ENCODE assay signal across 11 cellular contexts in the genomic region with DNA sequence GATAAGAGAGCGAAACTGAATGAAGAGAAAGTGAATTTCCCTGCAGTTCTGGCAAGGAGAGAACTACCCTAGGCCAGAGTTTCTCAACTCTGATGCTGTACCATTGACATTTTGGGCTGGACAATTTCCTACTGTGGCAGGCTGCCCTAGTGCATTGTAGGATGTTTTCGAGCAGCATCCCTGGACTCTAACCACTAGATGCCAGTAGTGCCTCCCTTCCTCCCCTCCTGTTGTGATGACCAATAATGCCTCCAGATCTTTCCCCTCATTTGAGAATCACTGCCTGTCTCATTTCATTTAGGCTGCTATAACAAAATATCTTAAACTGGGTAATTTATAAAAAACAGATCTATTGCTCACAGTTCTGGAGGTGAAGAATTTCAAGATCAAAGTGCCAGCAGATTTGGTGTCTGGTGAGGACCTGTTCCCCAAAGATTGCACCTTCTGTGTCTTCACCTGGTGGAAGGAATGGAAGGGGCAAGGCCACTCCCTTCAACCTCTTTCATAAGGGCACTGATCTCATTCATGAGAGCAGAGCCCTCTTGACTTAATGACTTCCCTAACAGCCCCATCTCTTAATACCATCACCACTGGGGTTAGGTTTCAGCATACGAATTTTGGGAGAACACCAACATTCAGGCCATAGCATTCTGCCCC.
DNase-seq lines count a peak whose midpoint lies in the region; ATAC-seq, FAIRE-seq and TF ChIP-seq lines count a peak whose summit lies in the region.
"Had no signal": no experiment of that assay in that cellular context is flagged by ENCODE, and none has a peak within 500 bp of the region (broad histone marks: within the 10 kb centered on the region; RNA-seq: fewer than 3 reads in every experiment).

No MANE protein-coding gene starts in this region.

- POLR2A ChIA-PET in IMR-90 (lab: Charles Lee; ENCODE audit: unreplicated experiment) (no interaction called here), HepG2 (lab: Yijun Ruan, JAX) (no interaction called here)
- POLR2A ChIA-PET in activated CD4-positive, alpha-beta memory T cell treated with anti-CD3 and anti-CD28 coated beads for 36 hours (lab: Charles Lee): no interaction called here

- H2BK120ac ChIP-seq in IMR-90 (ENCODE audit: low read depth, low read length): no peak overlapping the region

- no peak for FAIRE-seq in HepG2 (lab: Jason Lieb, UNC)
- FAIRE-seq: endometrium had no signal

- H4K20me1 ChIP-seq in IMR-90 (ENCODE audit: insufficient read depth, low read length): no peaks in the 10 kb centered on the region
- H4K20me1 ChIP-seq in HepG2 (ENCODE audit: insufficient read depth, low read length): no peaks in the 10 kb centered on the region

- H3K4me3 ChIP-seq in IMR-90 (ENCODE audit: insufficient read depth, low read depth, low read length) (no peak overlapping the region), HepG2 (replicated peaks in 1 of 3; ENCODE audit: insufficient read depth in 1 of 3, low read depth in 2 of 3, low read length in 3 of 3) (no peak overlapping the region)

- H3K9me3 Mint-ChIP-seq in Calu3 (ENCODE audit: low read depth, unreplicated experiment): no peaks in the 10 kb centered on the region
- peaks cover 2% of the 10 kb centered on the region for H3K9me3 Mint-ChIP-seq in activated CD4-positive, alpha-beta memory T cell treated with anti-CD3 and anti-CD28 coated beads for 36 hours

- no peak overlapping the region for H3K27ac Mint-ChIP-seq in Calu3 (ENCODE audit: unreplicated experiment)
- no peak overlapping the region for H3K27ac Mint-ChIP-seq in activated CD4-positive, alpha-beta memory T cell treated with anti-CD3 and anti-CD28 coated beads for 36 hours

- H3K56ac ChIP-seq in IMR-90 (ENCODE audit: extremely low read depth, insufficient read depth, low read length): no peak overlapping the region

- TF ChIP-seq RAD21 in IMR-90 (IDR thresholded peaks at IDR 0.05; ENCODE audit: low read length) (peak; percentile 37), HepG2 (CRISPR knock-in tag; IDR thresholded peaks at IDR 0.05) (no peak)

- no peak overlapping the region for H4K5ac ChIP-seq in IMR-90 (ENCODE audit: low read depth, low read length)

- dilution Hi-C loops in IMR-90 (cut with HindIII; ENCODE audit: low sequenced_read_pairs, unreplicated experiment): no loop called here

- no peak overlapping the region for H3K4ac ChIP-seq in IMR-90 (ENCODE audit: low read depth, low read length)

- no peak overlapping the region for H3K4me3 Mint-ChIP-seq in Calu3 (ENCODE audit: low read depth, unreplicated experiment)
- no peak overlapping the region for H3K4me3 Mint-ChIP-seq in activated CD4-positive, alpha-beta memory T cell treated with anti-CD3 and anti-CD28 coated beads for 36 hours

- H2AFZ ChIP-seq in IMR-90 (replicated peaks; ENCODE audit: low read length, poor library complexity) (no peak overlapping the region), HepG2 (ENCODE audit: low read length) (no peak overlapping the region)

- BruUV-seq in Calu3 (replicated peaks; lab: Mats Ljungman, UMichigan) (no TSS peak), IMR-90 (replicated peaks; lab: Mats Ljungman, UMichigan) (no TSS peak), HepG2 (replicated peaks; lab: Mats Ljungman, UMichigan) (no TSS peak)

- H2BK15ac ChIP-seq in IMR-90 (ENCODE audit: low read depth, low read length): no peak overlapping the region

- H3K27me3 ChIP-seq in IMR-90 (ENCODE audit: control insufficient read depth, insufficient read depth, low read length) (no peaks in the 10 kb centered on the region), HepG2 (ENCODE audit: control insufficient read depth in 1 of 2, insufficient read depth in 2 of 2, low read length in 2 of 2) (no peaks in the 10 kb centered on the region)

- WGBS in IMR-90 (ENCODE audit: extremely low coverage in 2 of 2, insufficient read length in 1 of 2), 2 experiments: no CpG with 5 or more reads among the region's 3 CpGs
- 3% methylated on average over 3 of the region's 3 CpGs for WGBS in HepG2 (ENCODE audit: low lambda C conversion rate)

- H3K4me1 Mint-ChIP-seq in Calu3 (ENCODE audit: low read depth, unreplicated experiment): no peaks in the 10 kb centered on the region
- no peaks in the 10 kb centered on the region for H3K4me1 Mint-ChIP-seq in activated CD4-positive, alpha-beta memory T cell treated with anti-CD3 and anti-CD28 coated beads for 36 hours (ENCODE audit: low read depth)

- DNase-seq in Calu3 (peak; percentile 5), IMR-90 (peak; percentile 5), amniotic epithelial cell (ENCODE audit: low read depth) (peak; percentile 6), HepG2 (ENCODE audit: low spot score) (peak; percentile 1)
- no peak for DNase-seq in activated CD4-positive, alpha-beta memory T cell treated with anti-CD3 and anti-CD28 coated beads for 36 hours
- DNase-seq in activated naive CD4-positive, alpha-beta T cell treated with Interleukin-2 at 50 U/mL for 16 hours: no peak
- DNase-seq: activated CD8-positive, alpha-beta memory T cell treated with anti-CD3 and anti-CD28 coated beads, Interleukin-2, amount 50 U/mL, for 48 hours had no signal

- H3K79me1 ChIP-seq in IMR-90 (ENCODE audit: low read depth in 1 of 2, low read length in 2 of 2): no peaks in the 10 kb centered on the region

- H3K36me3 ChIP-seq in IMR-90 (ENCODE audit: control insufficient read depth, insufficient read depth, low read length) (no peaks in the 10 kb centered on the region), HepG2 (replicated peaks in 1 of 2; ENCODE audit: control insufficient read depth in 1 of 2, insufficient read depth in 2 of 2, low read length in 2 of 2) (no peaks in the 10 kb centered on the region)

- no peaks in the 10 kb centered on the region for H3K79me2 ChIP-seq in HepG2 (ENCODE audit: insufficient read depth, low read length)

- H3K9me3 ChIP-seq in IMR-90 (ENCODE audit: control insufficient read depth, insufficient read depth, low read length) (no peaks in the 10 kb centered on the region), HepG2 (ENCODE audit: low read length) (no peaks in the 10 kb centered on the region)

- H4K91ac ChIP-seq in IMR-90 (ENCODE audit: insufficient read depth, low read depth, low read length): no peak overlapping the region

- H2AK5ac ChIP-seq in IMR-90 (ENCODE audit: low read depth, low read length): no peak overlapping the region

- intact Hi-C loops in Calu3 (cut with micrococcal nuclease; ENCODE audit: unreplicated experiment): loop anchor here (2.0 kb wide), 1 partner anchor 592 kb away; no protein-coding TSS in a partner anchor
- intact Hi-C loops in IMR-90 (cut with micrococcal nuclease): loop anchor here (1.0 kb wide), 1 partner anchor 591 kb away; no protein-coding TSS in a partner anchor
- intact Hi-C loops in HepG2 (cut with micrococcal nuclease; ENCODE audit: unreplicated experiment): no loop called here
- intact Hi-C loops in activated CD4-positive, alpha-beta memory T cell treated with anti-CD3 and anti-CD28 coated beads for 36 hours (cut with micrococcal nuclease): no loop called here

- H3K27ac ChIP-seq in IMR-90 (ENCODE audit: insufficient read depth, low read length) (no peak overlapping the region), HepG2 (ENCODE audit: extremely low read length, insufficient read depth, low read length) (no peak overlapping the region)

- ATAC-seq in IMR-90 (ENCODE audit: low read depth): no peak; the same call in 1 of the 2 replicates
- peak; percentile 75 for ATAC-seq in HepG2
- ATAC-seq in HG02798 (IDR thresholded peaks at IDR 0.05; ENCODE audit: poor library complexity, unreplicated experiment): no peak
- no peak for ATAC-seq in GM19463 (IDR thresholded peaks at IDR 0.05; ENCODE audit: unreplicated experiment)
- ATAC-seq: Right ventricle myocardium inferior had no signal

- H2AK9ac ChIP-seq in IMR-90 (replicated peaks; ENCODE audit: low read depth, low read length, poor library complexity): no peak overlapping the region

- TF ChIP-seq CTCF in Calu3 (IDR thresholded peaks at IDR 0.05; ENCODE audit: unreplicated experiment) (no peak), IMR-90 (conservative IDR thresholded peaks at IDR 0.05; ENCODE audit: low read depth, low read length) (peak; percentile 29; the same call in 1 of the 2 replicates), HepG2 (CRISPR knock-in tag; IDR thresholded peaks at IDR 0.05) (peak; percentile 35)

- H3K4me2 ChIP-seq in IMR-90 (ENCODE audit: low read depth, low read length): no peak overlapping the region
- H3K4me2 ChIP-seq in HepG2 (ENCODE audit: low read depth, low read length): no peak overlapping the region

- H3K9me1 ChIP-seq in IMR-90 (ENCODE audit: insufficient read depth, low read length): no peaks in the 10 kb centered on the region

- H4K8ac ChIP-seq in IMR-90 (ENCODE audit: low read depth in 2 of 2, low read length in 2 of 2): no peak overlapping the region

- in situ Hi-C loops in IMR-90 (cut with MboI; ENCODE audit: low sequenced_read_pairs): no loop called here
- in situ Hi-C loops in HepG2 (cut with HindIII; ENCODE audit: extremely low pct_ligation_motif_present, low pct_unique_long_range_greater_than_20kb): no loop called here

- no peaks in the 10 kb centered on the region for H3K4me1 ChIP-seq in IMR-90 (ENCODE audit: control insufficient read depth, insufficient read depth, low read length)
- H3K4me1 ChIP-seq in HepG2 (ENCODE audit: insufficient read depth, low read length): no peaks in the 10 kb centered on the region

- H3K18ac ChIP-seq in IMR-90 (ENCODE audit: low read depth, low read length): no peak overlapping the region

- no peak overlapping the region for H3K23ac ChIP-seq in IMR-90 (ENCODE audit: low read depth, low read length)

- H2BK20ac ChIP-seq in IMR-90 (ENCODE audit: low read depth, low read length): no peak overlapping the region

- no peak overlapping the region for H2BK5ac ChIP-seq in IMR-90 (ENCODE audit: low read depth, low read length, poor library complexity, severe bottlenecking)

- no peak for TF ChIP-seq EP300 in HepG2 (IDR thresholded peaks at IDR 0.05; ENCODE audit: low read depth in 2 of 2, low read length in 2 of 2)
- TF ChIP-seq EP300 in HepG2 (CRISPR knock-in tag; IDR thresholded peaks at IDR 0.05; ENCODE audit: borderline replicate concordance): no peak

- H3K27me3 Mint-ChIP-seq in Calu3 (ENCODE audit: unreplicated experiment): no peaks in the 10 kb centered on the region
- H3K27me3 Mint-ChIP-seq in activated CD4-positive, alpha-beta memory T cell treated with anti-CD3 and anti-CD28 coated beads for 36 hours: no peaks in the 10 kb centered on the region

- H3K14ac ChIP-seq in IMR-90 (replicated peaks; ENCODE audit: low read depth, low read length): no peak overlapping the region

- no peaks in the 10 kb centered on the region for H3K36me3 Mint-ChIP-seq in Calu3 (ENCODE audit: insufficient read depth, unreplicated experiment)
- no peaks in the 10 kb centered on the region for H3K36me3 Mint-ChIP-seq in activated CD4-positive, alpha-beta memory T cell treated with anti-CD3 and anti-CD28 coated beads for 36 hours

- CTCF ChIA-PET in Calu3 (lab: Charles Lee) (no interaction called here), IMR-90 (lab: Yijun Ruan, JAX) (no interaction called here), HepG2 (lab: Yijun Ruan, JAX; ENCODE audit: low intra/inter-chr PET ratio, low total read pairs) (interaction anchor here (0.8 kb wide), 1 partner anchor 591 kb away, joined by 3 read pairs; no protein-coding TSS in a partner anchor)
- CTCF ChIA-PET in activated CD4-positive, alpha-beta memory T cell treated with anti-CD3 and anti-CD28 coated beads for 36 hours (lab: Charles Lee): no interaction called here

- H3K9ac ChIP-seq in IMR-90 (ENCODE audit: low read depth, low read length) (no peak overlapping the region), HepG2 (ENCODE audit: insufficient read depth, low read depth, low read length) (no peak overlapping the region)

- TF ChIP-seq POLR2A in IMR-90 (IDR thresholded peaks at IDR 0.05; ENCODE audit: low read depth, low read length): no peak
- no peak for TF ChIP-seq POLR2A in HepG2 (IDR thresholded peaks at IDR 0.05; ENCODE audit: insufficient read depth in 1 of 2, low read depth in 2 of 2, low read length in 2 of 2)

Comparison
In these comparisons a context has a peak if more than half of its experiments do, and no peak if none do; other contexts are left out.
1. DNase-seq: peak in Calu3 (single experiment), IMR-90 (single experiment), amniotic epithelial cell (single experiment) and HepG2 (single experiment); none in activated CD4-positive, alpha-beta memory T cell treated with anti-CD3 and anti-CD28 coated beads for 36 hours (single experiment) and activated naive CD4-positive, alpha-beta T cell treated with Interleukin-2 at 50 U/mL for 16 hours (single experiment).
2. intact Hi-C loops: an anchor here in Calu3 (2.0 kb wide) and IMR-90 (1.0 kb wide); none called in HepG2 and activated CD4-positive, alpha-beta memory T cell treated with anti-CD3 and anti-CD28 coated beads for 36 hours.